Comparison of ENCODE assay signal across 32 cellular contexts in genomic region chr16:990516-991291, GRCh38. TPM values are rescaled to one million over a fixed set of nuclear protein-coding genes. Genes with fewer than 3 reads are reported as not detected.
A peak's percentile ranks its signal among the peaks of the same experiment; 100 is the strongest.
DNase-seq lines count a peak whose midpoint lies in the region; ATAC-seq lines count a peak whose summit lies in the region.
"Had no signal": no experiment of that assay in that cellular context is flagged by ENCODE, and none has a peak within 500 bp of the region (broad histone marks: within the 10 kb centered on the region; RNA-seq: fewer than 3 reads in every experiment).

No MANE protein-coding gene starts in this region.

- peaks cover 10% of the 10 kb centered on the region for H3K27me3 Mint-ChIP-seq in activated CD4-positive, alpha-beta T cell treated with anti-CD3 and anti-CD28 coated beads, Interleukin-2, amount 10 ng/mL, durations not matched to agents 7 days and 5 days
- H3K27me3 Mint-ChIP-seq: T-helper 17 cell had no signal

- peaks cover 3% of the 10 kb centered on the region for H3K9me3 Mint-ChIP-seq in activated CD4-positive, alpha-beta T cell treated with anti-CD3 and anti-CD28 coated beads, Interleukin-2, amount 10 ng/mL, durations not matched to agents 7 days and 5 days
- H3K9me3 Mint-ChIP-seq: activated CD4-positive, alpha-beta memory T cell treated with anti-CD3 and anti-CD28 coated beads, Interleukin-2, amount 10 ng/mL, durations not matched to agents 7 days and 5 days; activated naive CD4-positive, alpha-beta T cell treated with anti-CD3 and anti-CD28 coated beads for 36 hours had no signal

- no peaks in the 10 kb centered on the region for H3K36me3 Mint-ChIP-seq in activated CD4-positive, alpha-beta T cell treated with anti-CD3 and anti-CD28 coated beads, Interleukin-2, amount 10 ng/mL, durations not matched to agents 7 days and 5 days (ENCODE audit: low read depth)

- DNase-seq in NCI-H69 (lab: John Stamatoyannopoulos, UW): peak; percentile 81
- DNase-seq in caudate nucleus (lab: John Stamatoyannopoulos, UW): peak in 53 of 61 donors; percentile 21 to 90 (median 64)
- peak; percentile 84 for DNase-seq in putamen (ENCODE audit: low spot score)
- no peak for DNase-seq in NCI-H226
- DNase-seq in inferior parietal cortex (ENCODE audit: extremely low spot score): no peak
- no peak for DNase-seq in activated CD4-positive, alpha-beta T cell treated with anti-CD3 and anti-CD28 coated beads, Interleukin-2, amount 10 ng/mL, durations not matched to agents 7 days and 5 days
- DNase-seq: activated CD4-positive, alpha-beta memory T cell treated with anti-CD3 and anti-CD28 coated beads, Interleukin-2, amount 10 ng/mL, durations not matched to agents 7 days and 5 days; activated CD8-positive, alpha-beta memory T cell treated with anti-CD3 and anti-CD28 coated beads, Interleukin-2, amount 50 U/mL, for 48 hours; activated naive CD4-positive, alpha-beta T cell treated with anti-CD3 and anti-CD28 coated beads for 36 hours; Caco-2; DMS79 treated with DMSO at 0.1 percent for 48 hours; effector CD8-positive, alpha-beta T cell; GF-D8; glutamatergic neuron; GM23248; kidney; MG63; NCI-H1930; NCI-H524 treated with DMSO at 0.1 percent for 48 hours; occipital lobe; PC-3; small intestine; stimulated activated naive CD4-positive, alpha-beta T cell; T-helper 17 cell; testis had no signal

- no peaks in the 10 kb centered on the region for H3K27me3 ChIP-seq in layer of hippocampus (ENCODE audit: control insufficient read depth, insufficient read depth, low read length)
- H3K27me3 ChIP-seq: testis had no signal

- ATAC-seq in HG03045 (IDR thresholded peaks at IDR 0.05; ENCODE audit: unreplicated experiment): no peak
- ATAC-seq: activated CD4-positive, CD25-positive, alpha-beta regulatory T cell treated with anti-CD3 and anti-CD28 coated beads, Interleukin-2, amount 50 U/mL, for 24 hours; PC-3; T-helper 17 cell had no signal

- POLR2A ChIA-PET in activated CD4-positive, alpha-beta T cell treated with anti-CD3 and anti-CD28 coated beads, Interleukin-2, amount 10 ng/mL, durations not matched to agents 7 days and 5 days (lab: Charles Lee): no interaction called here

- no peaks in the 10 kb centered on the region for H3K4me1 Mint-ChIP-seq in activated CD4-positive, alpha-beta T cell treated with anti-CD3 and anti-CD28 coated beads, Interleukin-2, amount 10 ng/mL, durations not matched to agents 7 days and 5 days
- H3K4me1 Mint-ChIP-seq: activated CD4-positive, alpha-beta memory T cell treated with anti-CD3 and anti-CD28 coated beads, Interleukin-2, amount 10 ng/mL, durations not matched to agents 7 days and 5 days had no signal

- H3K27ac Mint-ChIP-seq in activated CD4-positive, alpha-beta T cell treated with anti-CD3 and anti-CD28 coated beads, Interleukin-2, amount 10 ng/mL, durations not matched to agents 7 days and 5 days: no peak overlapping the region
- H3K27ac Mint-ChIP-seq: activated CD4-positive, alpha-beta memory T cell treated with anti-CD3 and anti-CD28 coated beads, Interleukin-2, amount 10 ng/mL, durations not matched to agents 7 days and 5 days; activated naive CD4-positive, alpha-beta T cell treated with anti-CD3 and anti-CD28 coated beads for 36 hours; T-helper 17 cell had no signal

- CTCF ChIA-PET in activated CD4-positive, alpha-beta T cell treated with anti-CD3 and anti-CD28 coated beads, Interleukin-2, amount 10 ng/mL, durations not matched to agents 7 days and 5 days (lab: Charles Lee): no interaction called here

- H3K4me3 Mint-ChIP-seq in activated CD4-positive, alpha-beta T cell treated with anti-CD3 and anti-CD28 coated beads, Interleukin-2, amount 10 ng/mL, durations not matched to agents 7 days and 5 days: no peak overlapping the region
- H3K4me3 Mint-ChIP-seq: activated CD4-positive, alpha-beta memory T cell treated with anti-CD3 and anti-CD28 coated beads, Interleukin-2, amount 10 ng/mL, durations not matched to agents 7 days and 5 days; activated naive CD4-positive, alpha-beta T cell treated with anti-CD3 and anti-CD28 coated beads for 36 hours; T-helper 17 cell had no signal

- peak overlapping the region; percentile 83 for H3K27ac ChIP-seq in caudate nucleus (ENCODE audit: low read depth, low read length)
- H3K27ac ChIP-seq in layer of hippocampus (ENCODE audit: low read depth, low read length): peak overlapping the region; percentile 71
- H3K27ac ChIP-seq: BLaER1 treated with 17β-estradiol and CSF1 and Interleukin-3, amounts not matched to agents 10 nM and 100 nM; epithelial cell of prostate; GM23248; KMS-11; SK-N-MC; testis had no signal

RNA-seq across cellular contexts. Expression of gene SOX8, which starts 9.1 kb away (rescaled TPM):
- total RNA-seq in activated CD4-positive, alpha-beta T cell treated with anti-CD3 and anti-CD28 coated beads, Interleukin-2, amount 10 ng/mL, durations not matched to agents 7 days and 5 days: under 1 TPM; 0.25 to 0.27 TPM

RNA-seq across cellular contexts. Expression of gene LMF1, which starts 19.9 kb away (rescaled TPM):
- 10 to 100 TPM; 20.5 to 23.0 TPM for total RNA-seq in activated CD4-positive, alpha-beta T cell treated with anti-CD3 and anti-CD28 coated beads, Interleukin-2, amount 10 ng/mL, durations not matched to agents 7 days and 5 days

Comparison
In these comparisons a context has a peak if more than half of its experiments do, and no peak if none do; other contexts are left out.
1. DNase-seq: peak in NCI-H69 (single experiment), caudate nucleus (53 of 61) and putamen (single experiment); none in NCI-H226 (single experiment), inferior parietal cortex (single experiment) and activated CD4-positive, alpha-beta T cell treated with anti-CD3 and anti-CD28 coated beads, Interleukin-2, amount 10 ng/mL, durations not matched to agents 7 days and 5 days (single experiment).